ENCODE assay signal across 9 cellular contexts in genomic region chr18:9719421-9719981, GRCh38. TPM values are rescaled to one million over a fixed set of nuclear protein-coding genes. Genes with fewer than 3 reads are reported as not detected.
DNase-seq lines count a peak whose midpoint lies in the region; ATAC-seq lines count a peak whose summit lies in the region.
"Had no signal": no experiment of that assay in that cellular context is flagged by ENCODE, and none has a peak within 500 bp of the region (broad histone marks: within the 10 kb centered on the region; RNA-seq: fewer than 3 reads in every experiment).

No MANE protein-coding gene starts in this region.

- peak overlapping the region in 1 of 2 donors; percentile 19 for H3K27ac Mint-ChIP-seq in stimulated activated naive CD8-positive, alpha-beta T cell treated with anti-CD3 and anti-CD28 coated beads, Interleukin-15, amount 100 ng/mL, for 72 hours

- H3K4me1 Mint-ChIP-seq in stimulated activated naive CD8-positive, alpha-beta T cell treated with anti-CD3 and anti-CD28 coated beads, Interleukin-15, amount 100 ng/mL, for 72 hours = no peaks in the 10 kb centered on the region

- no peaks in the 10 kb centered on the region for H3K9me3 Mint-ChIP-seq in stimulated activated naive CD8-positive, alpha-beta T cell treated with anti-CD3 and anti-CD28 coated beads, Interleukin-15, amount 100 ng/mL, for 72 hours

- H3K4me3 ChIP-seq in skeletal muscle cell (ENCODE audit: low read depth, low read length) = no peak overlapping the region
- H3K4me3 ChIP-seq: right lobe of liver had no signal

- H3K4me3 Mint-ChIP-seq in stimulated activated naive CD8-positive, alpha-beta T cell treated with anti-CD3 and anti-CD28 coated beads, Interleukin-15, amount 100 ng/mL, for 72 hours = no peak overlapping the region

- H3K27me3 Mint-ChIP-seq in stimulated activated naive CD8-positive, alpha-beta T cell treated with anti-CD3 and anti-CD28 coated beads, Interleukin-15, amount 100 ng/mL, for 72 hours = peaks cover 56% of the 10 kb centered on the region

- ATAC-seq in HG03175 (IDR thresholded peaks at IDR 0.05; ENCODE audit: unreplicated experiment) = no peak
- ATAC-seq in stimulated activated naive CD8-positive, alpha-beta T cell treated with anti-CD3 and anti-CD28 coated beads, Interleukin-15, amount 100 ng/mL, for 72 hours = no peak
- ATAC-seq: right lobe of liver had no signal

- DNase-seq in H4 (ENCODE audit: low spot score) (peak; percentile 90), RPMI7951 (ENCODE audit: low read depth) (peak; percentile 86), fibroblast of gingiva (ENCODE audit: low read depth) (peak; percentile 54), skeletal muscle cell (ENCODE audit: low read depth) (peak; percentile 57), NOMO-1 treated with DMSO at 0.1 percent for 48 hours (lab: John Stamatoyannopoulos, UW; ENCODE audit: unreplicated experiment) (no peak)
- DNase-seq in activated CD8-positive, alpha-beta memory T cell treated with anti-CD3 and anti-CD28 coated beads for 24 hours = no peak
- DNase-seq in stimulated activated naive CD8-positive, alpha-beta T cell treated with anti-CD3 and anti-CD28 coated beads, Interleukin-15, amount 100 ng/mL, for 72 hours = no peak

RNA-seq across cellular contexts. Expression of gene RAB31, which starts 11.4 kb away (rescaled TPM):
- 38.5 and 48.0 TPM in 2 replicates for total RNA-seq in H4 (2014; rRNA removed; shearing (Covaris generic))
- 34.2 and 41.7 TPM in 2 replicates for total RNA-seq in RPMI7951 (2014; rRNA removed; shearing (Covaris generic))

Comparison
In these comparisons a context has a peak if more than half of its experiments do, and no peak if none do; other contexts are left out.
1. DNase-seq: peak in H4 (single experiment), RPMI7951 (single experiment), fibroblast of gingiva (single experiment) and skeletal muscle cell (single experiment); none in activated CD8-positive, alpha-beta memory T cell treated with anti-CD3 and anti-CD28 coated beads for 24 hours (single experiment), NOMO-1 treated with DMSO at 0.1 percent for 48 hours (single experiment) and stimulated activated naive CD8-positive, alpha-beta T cell treated with anti-CD3 and anti-CD28 coated beads, Interleukin-15, amount 100 ng/mL, for 72 hours (0 of 2).